25 cellular contexts compared by ENCODE assay signal in genomic region chr5:103367722-103368121, GRCh38.
"Had no signal": no experiment of that assay in that cellular context is flagged by ENCODE, and none has a peak within 500 bp of the region (broad histone marks: within the 10 kb centered on the region; RNA-seq: fewer than 3 reads in every experiment).

No MANE protein-coding gene starts in this region.

- H3K4me1 ChIP-seq: left lung, lower lobe of right lung, suprapubic skin, tibial artery, uterus had no signal

- H3K27ac Mint-ChIP-seq: naive B cell; natural killer cell; nephron progenitor cell; progenitor cell of endocrine pancreas; stimulated activated effector memory CD8-positive, alpha-beta T cell treated with anti-CD3 and anti-CD28 coated beads, Interleukin-12 subunit alpha, Interleukin-12 subunit beta, amount 100 ng/mL, for 72 hours; stimulated activated naive CD8-positive, alpha-beta T cell treated with anti-CD3 and anti-CD28 coated beads, Interleukin-15, Interleukin-2, amounts not matched to agents 100 ng/mL and 50 ng/mL, for 24 hours; type B pancreatic cell had no signal

- H3K36me3 Mint-ChIP-seq: stimulated activated effector memory CD8-positive, alpha-beta T cell treated with anti-CD3 and anti-CD28 coated beads, Interleukin-12 subunit alpha, Interleukin-12 subunit beta, amount 100 ng/mL, for 72 hours; type B pancreatic cell had no signal

- H3K36me3 ChIP-seq: left lung, lower lobe of right lung, ovary, right atrium auricular region, spleen, suprapubic skin, thoracic aorta, tibial artery, uterus had no signal

- H3K9me3 ChIP-seq: left lung, lower lobe of right lung, ovary, right atrium auricular region, suprapubic skin, thoracic aorta, tibial artery, uterus had no signal

- H3K4me1 Mint-ChIP-seq: naive B cell; natural killer cell; stimulated activated effector memory CD8-positive, alpha-beta T cell treated with anti-CD3 and anti-CD28 coated beads, Interleukin-12 subunit alpha, Interleukin-12 subunit beta, amount 100 ng/mL, for 72 hours had no signal

- H3K4me3 Mint-ChIP-seq: naive B cell; natural killer cell; nephron progenitor cell; stimulated activated effector memory CD8-positive, alpha-beta T cell treated with anti-CD3 and anti-CD28 coated beads, Interleukin-12 subunit alpha, Interleukin-12 subunit beta, amount 100 ng/mL, for 72 hours; stimulated activated naive CD8-positive, alpha-beta T cell treated with anti-CD3 and anti-CD28 coated beads, Interleukin-15, Interleukin-2, amounts not matched to agents 100 ng/mL and 50 ng/mL, for 24 hours; type B pancreatic cell had no signal

- H3K27me3 ChIP-seq: left lung, ovary, right atrium auricular region, spleen, suprapubic skin, tibial artery, uterus had no signal

- H3K27ac ChIP-seq: left lung, lower lobe of right lung, ovary, right atrium auricular region, skin epidermis, spleen, suprapubic skin, thoracic aorta, tibial artery, uterus had no signal

- DNase-seq: hippocampal formation; kidney glomerular epithelial cell; left cardiac atrium; left lung; lower lobe of right lung; mammary epithelial cell; mesenchymal stem cell; naive B cell; natural killer cell; nephron progenitor cell; ovary; spleen; stimulated activated CD4-positive, alpha-beta T cell treated with anti-CD3 and anti-CD28 coated beads, Interleukin-4, amount 100 ng/mL, for 24 hours; stimulated activated naive CD4-positive, alpha-beta T cell; tibial artery; uterus had no signal

- H3K4me3 ChIP-seq: left lung, lower lobe of right lung, ovary, right atrium auricular region, skin epidermis, spleen, suprapubic skin, thoracic aorta, tibial artery, uterus had no signal

- H3K27me3 Mint-ChIP-seq: progenitor cell of endocrine pancreas, type B pancreatic cell had no signal

- ATAC-seq: left cardiac atrium; left lung; lower lobe of right lung; natural killer cell; sciatic nerve; stimulated activated effector memory CD8-positive, alpha-beta T cell treated with anti-CD3 and anti-CD28 coated beads, Interleukin-12 subunit alpha, Interleukin-12 subunit beta, amount 100 ng/mL, for 72 hours had no signal
